ENCODE assay signal across 12 cellular contexts in the genomic region with DNA sequence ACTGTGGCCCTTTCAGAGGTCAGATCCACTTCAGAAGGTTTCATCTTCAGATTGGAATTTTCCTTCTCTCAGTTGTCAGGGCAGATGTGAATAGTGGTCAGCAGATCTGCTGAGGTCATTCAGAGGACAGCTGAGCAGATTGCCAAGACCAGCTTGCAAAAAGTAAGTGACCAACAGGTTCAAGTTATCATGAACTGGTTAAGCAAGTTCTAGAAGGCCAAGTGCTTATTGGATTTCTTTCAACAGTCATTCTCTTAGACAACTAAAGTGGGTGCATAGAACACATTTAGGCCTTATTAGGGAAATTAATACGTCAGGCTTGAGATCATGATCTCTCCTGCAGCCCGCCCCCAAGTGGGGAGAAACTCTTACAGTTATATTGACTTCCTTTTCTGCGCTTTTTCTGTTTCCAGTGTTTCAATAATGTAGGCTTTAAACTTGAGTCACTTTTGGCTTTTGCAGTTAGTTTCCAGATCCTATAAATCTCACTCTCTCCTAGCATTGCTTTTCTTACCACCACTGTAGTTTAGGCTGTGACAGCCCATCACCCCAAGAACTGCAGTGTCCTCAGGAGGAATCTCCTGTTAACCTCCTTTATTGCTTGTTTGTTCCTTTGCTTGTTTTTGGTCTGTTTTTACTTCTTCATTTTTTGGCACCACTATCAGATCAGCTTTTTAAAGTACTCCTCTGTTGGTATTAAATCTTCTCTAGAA.
DNase-seq lines count a peak whose midpoint lies in the region; ATAC-seq and TF ChIP-seq lines count a peak whose summit lies in the region.
"Had no signal": no experiment of that assay in that cellular context is flagged by ENCODE, and none has a peak within 500 bp of the region (broad histone marks: within the 10 kb centered on the region; RNA-seq: fewer than 3 reads in every experiment).

No MANE protein-coding gene starts in this region.

- TF ChIP-seq CTCF in esophagus squamous epithelium (IDR thresholded peaks at IDR 0.05) (peak in 2 of 6 experiments; percentile 2 to 6), foreskin keratinocyte (conservative IDR thresholded peaks at IDR 0.05) (no peak)

- no peak overlapping the region for H3K27ac Mint-ChIP-seq in effector memory CD8-positive, alpha-beta T cell
- H3K27ac Mint-ChIP-seq: IgD-negative memory B cell had no signal

- no peaks in the 10 kb centered on the region for H3K9me3 Mint-ChIP-seq in effector memory CD8-positive, alpha-beta T cell

- H3K27ac ChIP-seq in esophagus squamous epithelium (peak overlapping the region; percentile 27 to 83 (median 74)), foreskin keratinocyte (no peak overlapping the region)
- H3K27ac ChIP-seq: cardiac muscle cell had no signal

- 49 to 53% methylated on average over 3 of the region's 3 CpGs for WGBS in esophagus squamous epithelium, 2 donors

- H3K36me3 Mint-ChIP-seq in effector memory CD8-positive, alpha-beta T cell (ENCODE audit: insufficient read depth), result peaks cover 8% of the 10 kb centered on the region
- H3K36me3 Mint-ChIP-seq: IgD-negative memory B cell had no signal

- H3K4me3 ChIP-seq in esophagus squamous epithelium, result no peak overlapping the region
- H3K4me3 ChIP-seq: cardiac muscle cell had no signal

- H3K27me3 Mint-ChIP-seq in effector memory CD8-positive, alpha-beta T cell, result no peaks in the 10 kb centered on the region

- peaks cover 30 to 80% (median 36%) of the 10 kb centered on the region in 3 donors for H3K4me1 ChIP-seq in esophagus squamous epithelium
- peaks cover 17% of the 10 kb centered on the region for H3K4me1 ChIP-seq in foreskin keratinocyte

- peak; percentile 73 for DNase-seq in CD1c-positive myeloid dendritic cell (ENCODE audit: extremely low spot score)
- DNase-seq in NCI-H226, result peak; percentile 10
- no peak for DNase-seq in esophagus squamous epithelium (lab: John Stamatoyannopoulos, UW)
- peak; percentile 49 for DNase-seq in non-pigmented ciliary epithelial cell (ENCODE audit: low read depth)
- DNase-seq in foreskin keratinocyte, result no peak
- DNase-seq in SKM-1 (lab: John Stamatoyannopoulos, UW; ENCODE audit: unreplicated experiment), result no peak
- DNase-seq in effector memory CD8-positive, alpha-beta T cell, result no peak
- no peak for DNase-seq in ecto neural progenitor cell (ENCODE audit: low spot score)
- DNase-seq: DMS79 treated with DMSO at 0.1 percent for 48 hours, posterior cingulate gyrus had no signal

- intact Hi-C loops in esophagus squamous epithelium (cut with DNase I), result no loop called here

- H3K4me1 Mint-ChIP-seq in effector memory CD8-positive, alpha-beta T cell (ENCODE audit: low read depth in 2 of 2), result peaks cover 9 to 30% of the 10 kb centered on the region in 2 donors
- H3K4me1 Mint-ChIP-seq: IgD-negative memory B cell had no signal

- peaks cover 0 to 21% (median 0%) of the 10 kb centered on the region in 3 donors for H3K36me3 ChIP-seq in esophagus squamous epithelium
- H3K36me3 ChIP-seq: cardiac muscle cell had no signal

- no peak for ATAC-seq in foreskin keratinocyte
- no peak for ATAC-seq in effector memory CD8-positive, alpha-beta T cell (replicated peaks)

- H3K27me3 ChIP-seq in esophagus squamous epithelium (no peaks in the 10 kb centered on the region), foreskin keratinocyte (no peaks in the 10 kb centered on the region)
- H3K27me3 ChIP-seq: cardiac muscle cell had no signal

- no peak overlapping the region for H3K4me3 Mint-ChIP-seq in effector memory CD8-positive, alpha-beta T cell
- H3K4me3 Mint-ChIP-seq: IgD-negative memory B cell had no signal

- H3K9me3 ChIP-seq in esophagus squamous epithelium, result no peaks in the 10 kb centered on the region

- TF ChIP-seq POLR2A in esophagus squamous epithelium (IDR thresholded peaks at IDR 0.05), result no peak

Comparison
In these comparisons a context has a peak if more than half of its experiments do, and no peak if none do; other contexts are left out.
1. DNase-seq: peak in CD1c-positive myeloid dendritic cell (single experiment), NCI-H226 (single experiment) and non-pigmented ciliary epithelial cell (single experiment); none in esophagus squamous epithelium (single experiment), foreskin keratinocyte (0 of 2), SKM-1 (single experiment), effector memory CD8-positive, alpha-beta T cell (0 of 3) and ecto neural progenitor cell (single experiment).